ENCODE assay signal across 1 cellular context in the genomic region with DNA sequence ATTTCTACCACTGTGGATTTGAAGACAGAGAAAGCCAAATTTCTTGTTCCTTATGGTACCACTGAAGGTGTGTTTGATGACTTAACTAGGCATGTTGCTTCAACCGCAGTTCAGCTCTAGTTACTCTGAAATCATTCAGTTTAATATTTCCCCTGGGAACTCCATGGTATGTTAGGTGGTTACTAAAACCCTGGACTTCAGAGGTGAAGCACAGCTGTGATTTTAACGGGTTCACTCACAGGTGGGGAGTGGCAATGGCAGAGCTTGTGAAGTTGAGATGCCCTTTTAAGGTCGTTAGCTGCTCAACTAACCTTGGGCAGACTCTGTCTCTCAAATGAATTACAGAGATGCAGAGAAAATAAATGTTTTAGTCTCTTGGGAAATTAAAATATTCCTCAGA.
TF ChIP-seq lines count a peak whose summit lies in the region.

No MANE protein-coding gene starts in this region.

TF ChIP-seq in WTC11, 78 proteins besides CTCF, POLR2A, EP300 and RAD21 (continued from another document):
- TF ChIP-seq, protein P1, sequence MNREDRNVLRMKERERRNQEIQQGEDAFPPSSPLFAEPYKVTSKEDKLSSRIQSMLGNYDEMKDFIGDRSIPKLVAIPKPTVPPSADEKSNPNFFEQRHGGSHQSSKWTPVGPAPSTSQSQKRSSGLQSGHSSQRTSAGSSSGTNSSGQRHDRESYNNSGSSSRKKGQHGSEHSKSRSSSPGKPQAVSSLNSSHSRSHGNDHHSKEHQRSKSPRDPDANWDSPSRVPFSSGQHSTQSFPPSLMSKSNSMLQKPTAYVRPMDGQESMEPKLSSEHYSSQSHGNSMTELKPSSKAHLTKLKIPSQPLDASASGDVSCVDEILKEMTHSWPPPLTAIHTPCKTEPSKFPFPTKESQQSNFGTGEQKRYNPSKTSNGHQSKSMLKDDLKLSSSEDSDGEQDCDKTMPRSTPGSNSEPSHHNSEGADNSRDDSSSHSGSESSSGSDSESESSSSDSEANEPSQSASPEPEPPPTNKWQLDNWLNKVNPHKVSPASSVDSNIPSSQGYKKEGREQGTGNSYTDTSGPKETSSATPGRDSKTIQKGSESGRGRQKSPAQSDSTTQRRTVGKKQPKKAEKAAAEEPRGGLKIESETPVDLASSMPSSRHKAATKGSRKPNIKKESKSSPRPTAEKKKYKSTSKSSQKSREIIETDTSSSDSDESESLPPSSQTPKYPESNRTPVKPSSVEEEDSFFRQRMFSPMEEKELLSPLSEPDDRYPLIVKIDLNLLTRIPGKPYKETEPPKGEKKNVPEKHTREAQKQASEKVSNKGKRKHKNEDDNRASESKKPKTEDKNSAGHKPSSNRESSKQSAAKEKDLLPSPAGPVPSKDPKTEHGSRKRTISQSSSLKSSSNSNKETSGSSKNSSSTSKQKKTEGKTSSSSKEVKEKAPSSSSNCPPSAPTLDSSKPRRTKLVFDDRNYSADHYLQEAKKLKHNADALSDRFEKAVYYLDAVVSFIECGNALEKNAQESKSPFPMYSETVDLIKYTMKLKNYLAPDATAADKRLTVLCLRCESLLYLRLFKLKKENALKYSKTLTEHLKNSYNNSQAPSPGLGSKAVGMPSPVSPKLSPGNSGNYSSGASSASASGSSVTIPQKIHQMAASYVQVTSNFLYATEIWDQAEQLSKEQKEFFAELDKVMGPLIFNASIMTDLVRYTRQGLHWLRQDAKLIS (CRISPR knock-in tag; IDR thresholded peaks at IDR 0.05; ENCODE audit: borderline replicate concordance): no peak
- TF ChIP-seq TEAD4 (CRISPR knock-in tag; IDR thresholded peaks at IDR 0.05): no peak
- TF ChIP-seq, protein P2, sequence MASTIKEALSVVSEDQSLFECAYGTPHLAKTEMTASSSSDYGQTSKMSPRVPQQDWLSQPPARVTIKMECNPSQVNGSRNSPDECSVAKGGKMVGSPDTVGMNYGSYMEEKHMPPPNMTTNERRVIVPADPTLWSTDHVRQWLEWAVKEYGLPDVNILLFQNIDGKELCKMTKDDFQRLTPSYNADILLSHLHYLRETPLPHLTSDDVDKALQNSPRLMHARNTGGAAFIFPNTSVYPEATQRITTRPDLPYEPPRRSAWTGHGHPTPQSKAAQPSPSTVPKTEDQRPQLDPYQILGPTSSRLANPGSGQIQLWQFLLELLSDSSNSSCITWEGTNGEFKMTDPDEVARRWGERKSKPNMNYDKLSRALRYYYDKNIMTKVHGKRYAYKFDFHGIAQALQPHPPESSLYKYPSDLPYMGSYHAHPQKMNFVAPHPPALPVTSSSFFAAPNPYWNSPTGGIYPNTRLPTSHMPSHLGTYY (CRISPR knock-in tag; IDR thresholded peaks at IDR 0.05): no peak
